Comparison of ENCODE assay signal across 3 cellular contexts in genomic region chr6:79184086-79184485, GRCh38.
"Had no signal": no experiment of that assay in that cellular context is flagged by ENCODE, and none has a peak within 500 bp of the region (broad histone marks: within the 10 kb centered on the region; RNA-seq: fewer than 3 reads in every experiment).

No MANE protein-coding gene starts in this region.

- H3K4me3 ChIP-seq: GM12878 had no signal

- ATAC-seq: GM12878 had no signal

- DNase-seq: GDM1, GF-D8 had no signal
